ENCODE assay signal across 20 cellular contexts in genomic region chr13:40169476-40169875, GRCh38.
DNase-seq lines count a peak whose midpoint lies in the region; TF ChIP-seq lines count a peak whose summit lies in the region.
"Had no signal": no experiment of that assay in that cellular context is flagged by ENCODE, and none has a peak within 500 bp of the region (broad histone marks: within the 10 kb centered on the region; RNA-seq: fewer than 3 reads in every experiment).

No MANE protein-coding gene starts in this region.

- H3K27ac ChIP-seq in epithelial cell of prostate, result peak overlapping the region; percentile 1
- peak overlapping the region; percentile 31 for H3K27ac ChIP-seq in vagina
- H3K27ac ChIP-seq: SJSA1 had no signal

- H3K4me3 ChIP-seq in neuron (ENCODE audit: low read length), result no peak overlapping the region
- H3K4me3 ChIP-seq in vagina, result no peak overlapping the region
- H3K4me3 ChIP-seq: K562, SJSA1 had no signal

- H3K4me1 ChIP-seq in neuron (ENCODE audit: insufficient read depth, low read length) (peaks cover 6% of the 10 kb centered on the region), vagina (peaks cover 10% of the 10 kb centered on the region)
- H3K4me1 ChIP-seq: BE2C had no signal

- peak; percentile 24 for DNase-seq in stimulated activated CD4-positive, alpha-beta T cell treated with anti-CD3 and anti-CD28 coated beads, Interleukin-1b, Interleukin-23, amount 100 ng/mL, for 48 hours
- no peak for DNase-seq in stimulated activated CD4-positive, alpha-beta T cell treated with anti-CD3 and anti-CD28 coated beads, Interleukin-2, amount 100 ng/mL, for 24 hours
- DNase-seq in epithelial cell of prostate (ENCODE audit: low read depth, low spot score), result no peak
- no peak for DNase-seq in vagina (ENCODE audit: extremely low spot score in 2 of 2)
- no peak for DNase-seq in kidney glomerular epithelial cell (lab: John Stamatoyannopoulos, UW)
- no peak for DNase-seq in NCI-H1105 (lab: John Stamatoyannopoulos, UW)
- DNase-seq in stimulated activated CD4-positive, alpha-beta T cell treated with anti-CD3 and anti-CD28 coated beads, Interleukin-15, amount 100 ng/mL, for 24 hours, result no peak
- DNase-seq: BE2C; Caco-2; CD4-positive, alpha-beta T cell; DMS153; GDM1; GOT3; NCI-H1417; NCI-H187 treated with DMSO at 0.1 percent for 48 hours; NCI-H226; NCI-H524 had no signal

- no peaks in the 10 kb centered on the region for H3K36me3 ChIP-seq in neuron (ENCODE audit: insufficient read depth, low read length)
- H3K36me3 ChIP-seq in vagina, result no peaks in the 10 kb centered on the region
- H3K36me3 ChIP-seq: BE2C, SJSA1 had no signal

- H2AFZ ChIP-seq in neuron (ENCODE audit: low read depth, low read length), result peak overlapping the region; percentile 23

- no peak for TF ChIP-seq POLR2A in vagina (IDR thresholded peaks at IDR 0.05)

- TF ChIP-seq CTCF in vagina (IDR thresholded peaks at IDR 0.05), result no peak

- no peaks in the 10 kb centered on the region for H3K27me3 ChIP-seq in neuron (ENCODE audit: insufficient read depth, low read length)
- H3K27me3 ChIP-seq in vagina, result no peaks in the 10 kb centered on the region
- H3K27me3 ChIP-seq: BE2C, SJSA1 had no signal

- intact Hi-C loops in vagina (cut with DNase I), result no loop called here

- H3K9me3 ChIP-seq in neuron (ENCODE audit: low read length) (no peaks in the 10 kb centered on the region), vagina (no peaks in the 10 kb centered on the region)
- H3K9me3 ChIP-seq: BE2C, Caco-2, SJSA1 had no signal
